In genomic region chr2:241590496-241591455, GRCh38 we compare ENCODE assay signal across 5 cellular contexts. TPM values are rescaled to one million over a fixed set of nuclear protein-coding genes. Genes with fewer than 3 reads are reported as not detected.
"Had no signal": no experiment of that assay in that cellular context is flagged by ENCODE, and none has a peak within 500 bp of the region (broad histone marks: within the 10 kb centered on the region; RNA-seq: fewer than 3 reads in every experiment).

No MANE protein-coding gene starts in this region.

RNA-seq across cellular contexts. Expression of gene BOK, which starts 32.2 kb away (rescaled TPM):
- total RNA-seq: activated CD4-positive, alpha-beta T cell treated with anti-CD3 and anti-CD28 coated beads, Interleukin-2, amount 10 ng/mL, durations not matched to agents 7 days and 5 days; activated CD8-positive, alpha-beta memory T cell treated with anti-CD3 and anti-CD28 coated beads, Interleukin-2, amount 10 ng/mL, durations not matched to agents 7 days and 5 days; activated CD8-positive, alpha-beta T cell treated with anti-CD3 and anti-CD28 coated beads, Interleukin-2, amount 10 ng/mL, durations not matched to agents 7 days and 5 days; activated naive CD8-positive, alpha-beta T cell treated with anti-CD3 and anti-CD28 coated beads, Interleukin-2, amount 10 ng/mL, durations not matched to agents 7 days and 5 days; T-helper 17 cell had no signal
